ENCODE assay signal across 11 cellular contexts in genomic region chr5:143413964-143414669, GRCh38. TPM values are rescaled to one million over a fixed set of nuclear protein-coding genes. Genes with fewer than 3 reads are reported as not detected.
DNase-seq lines count a peak whose midpoint lies in the region; ATAC-seq and TF ChIP-seq lines count a peak whose summit lies in the region.
"Had no signal": no experiment of that assay in that cellular context is flagged by ENCODE, and none has a peak within 500 bp of the region (broad histone marks: within the 10 kb centered on the region; RNA-seq: fewer than 3 reads in every experiment).

No MANE protein-coding gene starts in this region.

- H3K27me3 ChIP-seq in hepatocyte, result no peaks in the 10 kb centered on the region
- H3K27me3 ChIP-seq: SJSA1 had no signal

- no peak overlapping the region for H3K4me2 ChIP-seq in hepatocyte

- H3K4me3 ChIP-seq in hepatocyte, result no peak overlapping the region
- H3K4me3 ChIP-seq: SJSA1 had no signal

- H3K36me3 ChIP-seq in hepatocyte (replicated peaks; ENCODE audit: insufficient read depth, low read depth), result no peaks in the 10 kb centered on the region
- H3K36me3 ChIP-seq: SJSA1 had no signal

- ATAC-seq in GM21723 (IDR thresholded peaks at IDR 0.05; ENCODE audit: unreplicated experiment) (peak; percentile 70), HG03520 (IDR thresholded peaks at IDR 0.05; ENCODE audit: unreplicated experiment) (peak; percentile 59)
- ATAC-seq: esophagus mucosa had no signal

- DNase-seq in SIG-M5 treated with dmso at 0.1 percent for 504 hours (lab: John Stamatoyannopoulos, UW; ENCODE audit: unreplicated experiment), result peak; percentile 44
- DNase-seq in SIG-M5 (lab: John Stamatoyannopoulos, UW), result no peak
- DNase-seq in myocyte (ENCODE audit: low read depth), result peak; percentile 64
- no peak for DNase-seq in SKM-1 treated with dmso at 0.1 percent for 144 hours (lab: John Stamatoyannopoulos, UW; ENCODE audit: unreplicated experiment)
- no peak for DNase-seq in activated CD8-positive, alpha-beta memory T cell treated with anti-CD3 and anti-CD28 coated beads for 24 hours
- no peak for DNase-seq in hepatocyte (ENCODE audit: low spot score)
- DNase-seq: activated naive CD4-positive, alpha-beta T cell treated with Interleukin-2 at 50 U/mL for 16 hours had no signal

- 89% methylated on average over 4 of the region's 4 CpGs for WGBS in hepatocyte (ENCODE audit: low lambda C conversion rate, missing lambda C conversion rate)

- no peaks in the 10 kb centered on the region for H3K79me2 ChIP-seq in hepatocyte

- H4K20me1 ChIP-seq in hepatocyte (ENCODE audit: insufficient read depth, poor library complexity, severe bottlenecking), result no peaks in the 10 kb centered on the region

- no peak overlapping the region for H2AFZ ChIP-seq in hepatocyte

- no peak overlapping the region for H3K27ac ChIP-seq in hepatocyte
- H3K27ac ChIP-seq: SJSA1 had no signal

- H3K9me2 ChIP-seq in hepatocyte (replicated peaks; ENCODE audit: insufficient read depth), result no peaks in the 10 kb centered on the region

- peaks cover 11% of the 10 kb centered on the region for H3K4me1 ChIP-seq in hepatocyte (ENCODE audit: insufficient read depth)
- H3K4me1 ChIP-seq: SJSA1 had no signal

- H3K9me3 ChIP-seq in hepatocyte (ENCODE audit: low read depth), result no peaks in the 10 kb centered on the region
- H3K9me3 ChIP-seq: SJSA1 had no signal

- TF ChIP-seq CTCF in hepatocyte (IDR thresholded peaks at IDR 0.05; ENCODE audit: poor library complexity), result no peak

RNA-seq across cellular contexts. Expression of gene NR3C1, which starts 10.6 kb away (rescaled TPM):
- 52.2 and 59.9 TPM in 2 replicates for total RNA-seq in myocyte
- polyA plus RNA-seq in myocyte (2012), result 20.3 TPM
- 53.2 and 60.5 TPM in 2 replicates for total RNA-seq in hepatocyte
- 41.0 and 55.4 TPM in 2 replicates for polyA plus RNA-seq in hepatocyte

Comparison
In these comparisons a context has a peak if more than half of its experiments do, and no peak if none do; other contexts are left out.
1. DNase-seq: peak in SIG-M5 treated with dmso at 0.1 percent for 504 hours (single experiment) and myocyte (single experiment); none in SIG-M5 (single experiment), SKM-1 treated with dmso at 0.1 percent for 144 hours (single experiment), activated CD8-positive, alpha-beta memory T cell treated with anti-CD3 and anti-CD28 coated beads for 24 hours (single experiment) and hepatocyte (single experiment).